Comparison of ENCODE assay signal across 18 cellular contexts in the genomic region with DNA sequence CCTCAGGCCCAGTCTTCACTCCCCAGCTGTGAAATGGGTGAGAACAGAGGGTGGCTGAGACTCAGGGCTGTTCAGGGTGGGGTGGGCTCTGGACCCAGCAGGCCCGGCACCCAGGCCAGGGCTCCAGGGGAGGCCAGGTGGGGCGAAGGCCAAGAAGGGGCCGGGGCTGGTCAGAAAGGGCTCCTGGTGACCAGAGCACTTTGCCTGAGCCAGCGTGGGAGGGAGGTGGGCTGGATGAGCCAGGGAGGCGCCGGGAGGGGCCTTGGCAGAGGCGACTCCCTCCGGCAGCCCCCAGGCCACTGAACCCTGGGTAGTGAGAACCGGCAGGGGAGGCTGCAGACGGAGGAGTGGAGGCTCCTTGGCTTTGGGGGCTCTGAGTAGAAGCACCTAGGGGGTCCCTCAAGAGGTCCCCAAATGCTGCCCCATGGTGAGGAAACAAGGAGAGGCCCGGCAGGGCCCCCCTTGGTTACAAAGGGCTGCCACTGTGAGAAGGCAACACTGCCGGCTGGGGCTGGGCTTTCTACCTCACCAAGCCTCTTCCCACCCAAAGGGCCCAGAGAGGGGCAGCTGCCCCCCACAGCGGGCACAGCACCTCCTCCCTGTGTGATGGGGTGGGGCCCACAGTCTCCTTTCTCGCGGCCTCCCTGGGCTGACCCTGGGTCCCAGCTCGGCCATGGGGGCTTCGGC. TPM values are rescaled to one million over a fixed set of nuclear protein-coding genes. Genes with fewer than 3 reads are reported as not detected.
DNase-seq lines count a peak whose midpoint lies in the region; TF ChIP-seq lines count a peak whose summit lies in the region.
"Had no signal": no experiment of that assay in that cellular context is flagged by ENCODE, and none has a peak within 500 bp of the region (broad histone marks: within the 10 kb centered on the region; RNA-seq: fewer than 3 reads in every experiment).

No MANE protein-coding gene starts in this region.

- peak overlapping the region; percentile 9 to 60 for H3K4ac ChIP-seq in mesenchymal stem cell (ENCODE audit: low read depth in 1 of 2, low read length in 2 of 2)

- peaks cover 38% of the 10 kb centered on the region for H3K4me1 Mint-ChIP-seq in activated CD4-positive, alpha-beta T cell treated with anti-CD3 and anti-CD28 coated beads, Interleukin-2, amount 10 ng/mL, durations not matched to agents 7 days and 5 days

- peak overlapping the region; percentile 27 for H4K8ac ChIP-seq in mesenchymal stem cell (ENCODE audit: low read length)

- POLR2A ChIA-PET in activated CD4-positive, alpha-beta T cell treated with anti-CD3 and anti-CD28 coated beads, Interleukin-2, amount 10 ng/mL, durations not matched to agents 7 days and 5 days (lab: Charles Lee): no interaction called here

- H3K27ac Mint-ChIP-seq in activated CD4-positive, alpha-beta T cell treated with anti-CD3 and anti-CD28 coated beads, Interleukin-2, amount 10 ng/mL, durations not matched to agents 7 days and 5 days: no peak overlapping the region

- H3K36me3 ChIP-seq in Peyer's patch (no peaks in the 10 kb centered on the region), esophagus (ENCODE audit: control insufficient read depth in 2 of 2, insufficient read depth in 2 of 2, low read length in 1 of 2) (no peaks in the 10 kb centered on the region), mesenchymal stem cell (ENCODE audit: control insufficient read depth in 1 of 2, insufficient read depth in 2 of 2, low read depth in 1 of 2, low read length in 2 of 2) (no peaks in the 10 kb centered on the region), stomach (no peaks in the 10 kb centered on the region)

- peaks cover 2% of the 10 kb centered on the region for H3K79me1 ChIP-seq in mesenchymal stem cell (replicated peaks; ENCODE audit: low read length, poor library complexity, severe bottlenecking)

- no peak overlapping the region for H2AFZ ChIP-seq in mesenchymal stem cell (ENCODE audit: low read depth, low read length)

- peak overlapping the region; percentile 33 for H2BK15ac ChIP-seq in mesenchymal stem cell (ENCODE audit: low read depth, poor library complexity, severe bottlenecking)

- H3K27me3 Mint-ChIP-seq in activated CD4-positive, alpha-beta T cell treated with anti-CD3 and anti-CD28 coated beads, Interleukin-2, amount 10 ng/mL, durations not matched to agents 7 days and 5 days: no peaks in the 10 kb centered on the region
- H3K27me3 Mint-ChIP-seq: naive thymus-derived CD8-positive, alpha-beta T cell had no signal

- CTCF ChIA-PET in activated CD4-positive, alpha-beta T cell treated with anti-CD3 and anti-CD28 coated beads, Interleukin-2, amount 10 ng/mL, durations not matched to agents 7 days and 5 days (lab: Charles Lee): no interaction called here

- no peak overlapping the region for H3K4me2 ChIP-seq in mesenchymal stem cell (ENCODE audit: low read length, poor library complexity, severe bottlenecking)

- H3K23ac ChIP-seq in mesenchymal stem cell (ENCODE audit: low read length in 2 of 2): no peak overlapping the region

- peak overlapping the region; percentile 77 for H3K9ac ChIP-seq in mesenchymal stem cell (ENCODE audit: low read length)

- H4K91ac ChIP-seq in mesenchymal stem cell (ENCODE audit: low read length): peak overlapping the region; percentile 82

- H2AK5ac ChIP-seq in mesenchymal stem cell (ENCODE audit: low read length, severe bottlenecking): peak overlapping the region; percentile 45

- H3K27ac ChIP-seq in Peyer's patch: peak overlapping the region; percentile 36 to 77 (median 44)
- peak overlapping the region; percentile 66 to 83 for H3K27ac ChIP-seq in esophagus (ENCODE audit: low read depth in 2 of 2, low read length in 1 of 2)
- no peak overlapping the region for H3K27ac ChIP-seq in mesenchymal stem cell (ENCODE audit: low read length, poor library complexity, severe bottlenecking)
- peak overlapping the region; percentile 60 to 88 (median 83) for H3K27ac ChIP-seq in stomach

- peak overlapping the region in 1 of 2 experiments; percentile 95 for H3K18ac ChIP-seq in mesenchymal stem cell (ENCODE audit: low read depth in 1 of 2, low read length in 2 of 2)

- H2BK120ac ChIP-seq in mesenchymal stem cell (ENCODE audit: low read depth, low read length): peak overlapping the region; percentile 50

- H3K36me3 Mint-ChIP-seq in activated CD4-positive, alpha-beta T cell treated with anti-CD3 and anti-CD28 coated beads, Interleukin-2, amount 10 ng/mL, durations not matched to agents 7 days and 5 days (ENCODE audit: low read depth): peaks cover 7% of the 10 kb centered on the region
- H3K36me3 Mint-ChIP-seq: naive thymus-derived CD8-positive, alpha-beta T cell had no signal

- WGBS in esophagus, 2 donors: 46 to 70% methylated on average over 17 of the region's 17 CpGs
- WGBS in mesenchymal stem cell: 89% methylated on average over 17 of the region's 17 CpGs
- WGBS in stomach, 5 donors: 57 to 72% (median 69%) methylated on average over 14 to 17 of the region's 17 CpGs

- peak overlapping the region; percentile 32 for H2BK5ac ChIP-seq in mesenchymal stem cell (ENCODE audit: low read depth, low read length, poor library complexity, severe bottlenecking)

- intact Hi-C loops in stomach (cut with DNase I; ENCODE audit: low total_unique reads): no loop called here

- no peak for TF ChIP-seq CTCF in Peyer's patch (IDR thresholded peaks at IDR 0.05)
- TF ChIP-seq CTCF in stomach (IDR thresholded peaks at IDR 0.05): no peak

- DNase-seq in Peyer's patch (peak in 1 of 3 donors; percentile 34), mesenchymal stem cell (no peak), stomach (no peak), OCI-M2 (lab: John Stamatoyannopoulos, UW; ENCODE audit: unreplicated experiment) (no peak), AG08396 (ENCODE audit: low spot score) (no peak)
- no peak for DNase-seq in activated CD4-positive, alpha-beta T cell treated with anti-CD3 and anti-CD28 coated beads, Interleukin-2, amount 10 ng/mL, durations not matched to agents 7 days and 5 days
- DNase-seq: activated naive CD4-positive, alpha-beta T cell; DMS153; IMR-90; NCI-H774; small intestine; stimulated activated naive CD4-positive, alpha-beta T cell had no signal

- H3K4me3 ChIP-seq in Peyer's patch (no peak overlapping the region), esophagus (ENCODE audit: low read depth in 1 of 2, low read length in 2 of 2) (no peak overlapping the region), mesenchymal stem cell (ENCODE audit: insufficient read depth in 1 of 2, low read depth in 1 of 2, low read length in 2 of 2) (peak overlapping the region in 1 of 2 experiments; percentile 53), stomach (peak overlapping the region in 2 of 4 donors; percentile 13 to 31)

- H3K9me3 ChIP-seq in Peyer's patch: no peaks in the 10 kb centered on the region
- no peaks in the 10 kb centered on the region for H3K9me3 ChIP-seq in esophagus (ENCODE audit: control insufficient read depth in 2 of 2, insufficient read depth in 1 of 2, low read depth in 1 of 2, low read length in 1 of 2)
- H3K9me3 ChIP-seq in mesenchymal stem cell (ENCODE audit: control insufficient read depth, low read length): no peaks in the 10 kb centered on the region
- no peaks in the 10 kb centered on the region for H3K9me3 ChIP-seq in stomach

- TF ChIP-seq POLR2A in Peyer's patch (IDR thresholded peaks at IDR 0.05): no peak
- TF ChIP-seq POLR2A in stomach (IDR thresholded peaks at IDR 0.05): no peak

- peak overlapping the region in 1 of 2 experiments; percentile 12 for H3K14ac ChIP-seq in mesenchymal stem cell (ENCODE audit: low read length in 2 of 2)

- H3K4me1 ChIP-seq in Peyer's patch (peaks cover 0 to 38% (median 19%) of the 10 kb centered on the region in 4 donors), esophagus (ENCODE audit: control insufficient read depth in 2 of 2, insufficient read depth in 2 of 2, low read length in 1 of 2) (peaks cover 0 to 37% of the 10 kb centered on the region in 2 donors), mesenchymal stem cell (ENCODE audit: control insufficient read depth, insufficient read depth, low read depth, low read length) (peaks cover 74% of the 10 kb centered on the region), stomach (peaks cover 25 to 68% (median 47%) of the 10 kb centered on the region in 4 donors)

- H2BK12ac ChIP-seq in mesenchymal stem cell (ENCODE audit: low read length in 2 of 2): peak overlapping the region; percentile 42 to 48

- H3K4me3 Mint-ChIP-seq in activated CD4-positive, alpha-beta T cell treated with anti-CD3 and anti-CD28 coated beads, Interleukin-2, amount 10 ng/mL, durations not matched to agents 7 days and 5 days: no peak overlapping the region

- no peak for TF ChIP-seq EP300 in stomach (IDR thresholded peaks at IDR 0.05)

- no peaks in the 10 kb centered on the region for H3K9me3 Mint-ChIP-seq in activated CD4-positive, alpha-beta T cell treated with anti-CD3 and anti-CD28 coated beads, Interleukin-2, amount 10 ng/mL, durations not matched to agents 7 days and 5 days
- H3K9me3 Mint-ChIP-seq: naive thymus-derived CD8-positive, alpha-beta T cell had no signal

- H3K27me3 ChIP-seq in Peyer's patch (no peaks in the 10 kb centered on the region), esophagus (ENCODE audit: control insufficient read depth in 1 of 2, insufficient read depth in 2 of 2, low read length in 2 of 2) (no peaks in the 10 kb centered on the region), mesenchymal stem cell (ENCODE audit: control insufficient read depth in 1 of 2, insufficient read depth in 1 of 2, low read length in 2 of 2) (peaks cover 0 to 13% of the 10 kb centered on the region in 2 experiments), stomach (peaks cover 0 to 34% (median 0%) of the 10 kb centered on the region in 3 donors)

RNA-seq across cellular contexts. Expression of a gene that starts 17.1 kb away (rescaled TPM):
- not detected for total RNA-seq in Peyer's patch
- polyA plus RNA-seq in esophagus: under 1 TPM; 0.02 to 0.43 TPM
- polyA plus RNA-seq in mesenchymal stem cell (2013, experiment 1 of 2): not detected
- polyA plus RNA-seq in mesenchymal stem cell (2013, experiment 2 of 2): not detected
- not detected for total RNA-seq in stomach
- polyA plus RNA-seq in stomach: under 1 TPM in 1 of 3 donors, not detected in 2; 0.03 TPM
- total RNA-seq in activated CD4-positive, alpha-beta T cell treated with anti-CD3 and anti-CD28 coated beads, Interleukin-2, amount 10 ng/mL, durations not matched to agents 7 days and 5 days: under 1 TPM in 1 of 2 experiments, not detected in 1; 0.05 TPM
- total RNA-seq: IMR-90; lower leg skin; naive thymus-derived CD8-positive, alpha-beta T cell; T-helper 1 cell treated with Interleukin-12 subunit alpha and Interleukin-12 subunit beta and Interleukin-4 antibody, amounts not matched to agents 30 ng/mL and 1 ng/mL, for 36 hours had no signal
- polyA plus RNA-seq: BJ, IMR-90 had no signal

RNA-seq across cellular contexts. Expression of a gene that starts 21.7 kb away (rescaled TPM):
- total RNA-seq in Peyer's patch (100 to 1,000 TPM in 1 of 4 donors, 10 to 100 TPM in 3; 10.6 to 175 (median 15.4) TPM), stomach (10 to 100 TPM in 4 of 5 donors, 1 to 10 TPM in 1; 9.8 to 78.8 (median 46.8) TPM)
- polyA plus RNA-seq in esophagus (100 to 1,000 TPM in 1 of 2 donors, 10 to 100 TPM in 1; 23.7 to 130 TPM), stomach (100 to 1,000 TPM in 2 of 3 donors, 10 to 100 TPM in 1; 29.0 to 239 (median 155) TPM)
- 1.3 TPM for polyA plus RNA-seq in mesenchymal stem cell (2013, experiment 1 of 2)
- 1.3 TPM for polyA plus RNA-seq in mesenchymal stem cell (2013, experiment 2 of 2)
- total RNA-seq in activated CD4-positive, alpha-beta T cell treated with anti-CD3 and anti-CD28 coated beads, Interleukin-2, amount 10 ng/mL, durations not matched to agents 7 days and 5 days: 100 to 1,000 TPM; 668 to 687 TPM
- total RNA-seq: IMR-90 had no signal
- polyA plus RNA-seq: BJ, IMR-90 had no signal

RNA-seq across cellular contexts. Expression of a gene that starts 35.8 kb away (rescaled TPM):
- 10 to 100 TPM in 1 of 4 donors, 1 to 10 TPM in 2, not detected in 1; 4.7 to 23.9 (median 9.3) TPM for total RNA-seq in Peyer's patch
- 100 to 1,000 TPM in 1 of 2 donors, 1 to 10 TPM in 1; 9.8 to 166 TPM for polyA plus RNA-seq in esophagus
- polyA plus RNA-seq in mesenchymal stem cell (2013, experiment 1 of 2): not detected
- polyA plus RNA-seq in mesenchymal stem cell (2013, experiment 2 of 2): 0.07 TPM
- 1 to 10 TPM in 1 of 5 donors, not detected in 4; 7.2 TPM for total RNA-seq in stomach
- 10 to 100 TPM in 2 of 3 donors, under 1 TPM in 1; 0.93 to 23.4 (median 17.0) TPM for polyA plus RNA-seq in stomach
- total RNA-seq in activated CD4-positive, alpha-beta T cell treated with anti-CD3 and anti-CD28 coated beads, Interleukin-2, amount 10 ng/mL, durations not matched to agents 7 days and 5 days: not detected
- total RNA-seq: IMR-90; naive thymus-derived CD8-positive, alpha-beta T cell; T-helper 1 cell treated with Interleukin-12 subunit alpha and Interleukin-12 subunit beta and Interleukin-4 antibody, amounts not matched to agents 30 ng/mL and 1 ng/mL, for 36 hours had no signal
- polyA plus RNA-seq: BJ; IMR-90; naive thymus-derived CD8-positive, alpha-beta T cell had no signal

RNA-seq across cellular contexts. Expression of a gene that starts 39.8 kb away (rescaled TPM):
- total RNA-seq in Peyer's patch (10 to 100 TPM in 3 of 4 donors, not detected in 1; 21.3 to 57.6 (median 44.6) TPM), stomach (10 to 100 TPM in 1 of 5 donors, 1 to 10 TPM in 1, under 1 TPM in 3; 0.72 to 13.4 (median 0.92) TPM)
- polyA plus RNA-seq in esophagus (100 to 1,000 TPM in 1 of 2 donors, 10 to 100 TPM in 1; 38.9 to 360 TPM), stomach (10 to 100 TPM in 1 of 3 donors, 1 to 10 TPM in 2; 1.7 to 77.3 (median 3.7) TPM)
- polyA plus RNA-seq in mesenchymal stem cell (2013, experiment 1 of 2): not detected
- polyA plus RNA-seq in mesenchymal stem cell (2013, experiment 2 of 2): not detected
- total RNA-seq in activated CD4-positive, alpha-beta T cell treated with anti-CD3 and anti-CD28 coated beads, Interleukin-2, amount 10 ng/mL, durations not matched to agents 7 days and 5 days: not detected
- total RNA-seq: activated CD8-positive, alpha-beta memory T cell treated with anti-CD3 and anti-CD28 coated beads for 36 hours; IMR-90; naive thymus-derived CD8-positive, alpha-beta T cell; T-helper 1 cell treated with Interleukin-12 subunit alpha and Interleukin-12 subunit beta and Interleukin-4 antibody, amounts not matched to agents 30 ng/mL and 1 ng/mL, for 36 hours had no signal
- polyA plus RNA-seq: BJ; IMR-90; naive thymus-derived CD8-positive, alpha-beta T cell had no signal

RNA-seq across cellular contexts. Expression of a gene that starts 45.0 kb away (rescaled TPM):
- total RNA-seq in Peyer's patch: 10 to 100 TPM in 1 of 4 donors, not detected in 3; 14.0 TPM
- 1 to 10 TPM; 1.7 to 7.1 TPM for polyA plus RNA-seq in esophagus
- not detected for polyA plus RNA-seq in mesenchymal stem cell (2013, experiment 1 of 2)
- not detected for polyA plus RNA-seq in mesenchymal stem cell (2013, experiment 2 of 2)
- total RNA-seq in stomach: 1 to 10 TPM in 2 of 5 donors, not detected in 3; 2.3 to 7.2 TPM
- polyA plus RNA-seq in stomach: 10 to 100 TPM in 1 of 3 donors, 1 to 10 TPM in 1, under 1 TPM in 1; 0.75 to 14.5 (median 3.1) TPM
- 1 to 10 TPM; 3.7 to 5.4 TPM for total RNA-seq in activated CD4-positive, alpha-beta T cell treated with anti-CD3 and anti-CD28 coated beads, Interleukin-2, amount 10 ng/mL, durations not matched to agents 7 days and 5 days
- total RNA-seq: IMR-90 had no signal
- polyA plus RNA-seq: BJ, IMR-90 had no signal
